Comparison of ENCODE assay signal across 8 cellular contexts in the genomic region with DNA sequence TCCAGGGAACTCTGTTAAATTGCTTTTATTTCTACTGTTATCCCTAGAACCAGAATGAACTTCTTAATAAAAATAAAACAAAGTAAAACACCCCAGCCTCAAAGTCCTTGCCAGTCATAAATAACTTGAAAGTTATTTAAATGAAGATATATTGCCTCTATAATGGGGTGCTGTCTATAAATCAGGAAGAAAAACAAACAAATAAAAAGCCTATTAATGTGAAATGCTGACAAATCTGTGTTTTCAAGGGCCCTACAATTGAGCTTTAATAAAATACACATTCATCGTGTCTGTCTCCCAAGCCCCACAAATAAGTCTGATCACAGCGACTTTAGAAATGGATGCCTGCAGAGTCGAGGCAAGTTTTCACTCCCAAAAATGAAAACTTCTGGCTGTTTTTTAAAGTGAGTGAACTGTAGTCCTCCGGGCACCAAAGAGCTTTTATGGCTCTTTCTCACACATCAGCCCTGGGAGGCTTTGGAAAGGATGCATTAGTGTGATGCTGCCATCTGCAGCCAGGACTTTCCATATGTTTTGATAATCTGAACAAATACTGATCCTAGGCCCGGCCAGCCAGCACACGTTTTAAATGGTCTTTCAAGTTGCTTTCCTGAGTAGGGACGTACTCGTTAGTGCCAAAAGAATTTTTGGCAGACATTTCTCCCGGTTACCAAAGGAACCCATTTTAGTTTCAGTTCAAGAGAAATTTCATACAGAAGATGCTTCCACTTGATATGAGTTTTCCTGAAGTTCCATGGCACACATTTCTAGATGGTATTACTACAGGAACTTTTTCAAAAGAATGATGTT. TPM values are rescaled to one million over a fixed set of nuclear protein-coding genes. Genes with fewer than 3 reads are reported as not detected.
DNase-seq lines count a peak whose midpoint lies in the region; ATAC-seq, FAIRE-seq and TF ChIP-seq lines count a peak whose summit lies in the region.

No MANE protein-coding gene starts in this region.

- no peak overlapping the region for H3K27ac Mint-ChIP-seq in activated T-helper 2 cell treated with anti-CD3 and anti-CD28 coated beads, Interferon-gamma antibody, Interleukin-2, Interleukin-4, amounts not matched to agents 10 μg/mL and 5 μg/mL and 100 μg/mL, durations not matched to agents 14 hours and 24 hours and 36 hours

- no peaks in the 10 kb centered on the region for H3K36me3 Mint-ChIP-seq in activated T-helper 2 cell treated with anti-CD3 and anti-CD28 coated beads, Interferon-gamma antibody, Interleukin-2, Interleukin-4, amounts not matched to agents 10 μg/mL and 5 μg/mL and 100 μg/mL, durations not matched to agents 14 hours and 24 hours and 36 hours (ENCODE audit: low read depth)

- H3K4me1 ChIP-seq in PC-9 (replicated peaks; ENCODE audit: insufficient read depth), result peaks cover 15% of the 10 kb centered on the region; the same call in 1 of the 2 replicates
- H3K4me1 ChIP-seq in gastroesophageal sphincter, result no peaks in the 10 kb centered on the region

- peaks cover 25% of the 10 kb centered on the region for H3K27me3 Mint-ChIP-seq in activated T-helper 2 cell treated with anti-CD3 and anti-CD28 coated beads, Interferon-gamma antibody, Interleukin-2, Interleukin-4, amounts not matched to agents 10 μg/mL and 5 μg/mL and 100 μg/mL, durations not matched to agents 14 hours and 24 hours and 36 hours (ENCODE audit: low read depth)

- 23 to 53% methylated on average over 4 to 9 of the region's 9 CpGs for WGBS in gastroesophageal sphincter (ENCODE audit: low coverage in 1 of 2), 2 donors

- 0 out of 2 replicates have a peak overlapping the region, but pooled peaks have one; percentile 46 for H2AFZ ChIP-seq in PC-9

- H3K4me3 ChIP-seq in PC-9, result no peak overlapping the region
- H3K4me3 ChIP-seq in gastroesophageal sphincter, result no peak overlapping the region

- DNase-seq in AG08396 (ENCODE audit: low spot score) (peak; percentile 68), HCEC 1CT (peak; percentile 65), PC-9 (peak; percentile 43 to 50), foreskin melanocyte (peak; percentile 31), urothelium cell line (ENCODE audit: low spot score) (peak; percentile 76), germinal center (ENCODE audit: low spot score) (no peak)
- DNase-seq in activated T-helper 2 cell treated with anti-CD3 and anti-CD28 coated beads, Interferon-gamma antibody, Interleukin-2, Interleukin-4, amounts not matched to agents 10 μg/mL and 5 μg/mL and 100 μg/mL, durations not matched to agents 14 hours and 24 hours and 36 hours (ENCODE audit: low spot score), result no peak

- H3K9me3 Mint-ChIP-seq in activated T-helper 2 cell treated with anti-CD3 and anti-CD28 coated beads, Interferon-gamma antibody, Interleukin-2, Interleukin-4, amounts not matched to agents 10 μg/mL and 5 μg/mL and 100 μg/mL, durations not matched to agents 14 hours and 24 hours and 36 hours, result no peaks in the 10 kb centered on the region

- H3K9me3 ChIP-seq in PC-9 (ENCODE audit: insufficient read depth, low read depth) (peaks cover 3% of the 10 kb centered on the region; the same call in 1 of the 2 replicates), gastroesophageal sphincter (peaks cover 0 to 5% (median 0%) of the 10 kb centered on the region in 3 donors)

- H3K36me3 ChIP-seq in PC-9 (ENCODE audit: low read depth) (no peaks in the 10 kb centered on the region), gastroesophageal sphincter (no peaks in the 10 kb centered on the region)

- H3K9me2 ChIP-seq in PC-9 (ENCODE audit: insufficient read depth), result no peaks in the 10 kb centered on the region

- no peak for TF ChIP-seq EP300 in gastroesophageal sphincter (IDR thresholded peaks at IDR 0.05)

- H3K4me2 ChIP-seq in PC-9, result peak overlapping the region; percentile 15; the same call in 1 of the 2 replicates

- BruUV-seq in PC-9 (replicated peaks; lab: Mats Ljungman, UMichigan), result no TSS peak

- CTCF ChIA-PET in PC-9 (lab: Charles Lee), result interaction anchor here (0.6 to 2.3 kb wide), 6 partner anchors 30 to 854 kb away, joined by 3 to 7 read pairs (median 4); no protein-coding TSS in a partner anchor

- peak; percentile 65 for TF ChIP-seq CTCF in PC-9 (conservative IDR thresholded peaks at IDR 0.05)
- peak in 2 of 4 experiments; percentile 13 to 36 for TF ChIP-seq CTCF in gastroesophageal sphincter (IDR thresholded peaks at IDR 0.05)

- no peaks in the 10 kb centered on the region for H3K79me2 ChIP-seq in PC-9 (ENCODE audit: low read depth)

- no peak overlapping the region for H3K4me3 Mint-ChIP-seq in activated T-helper 2 cell treated with anti-CD3 and anti-CD28 coated beads, Interferon-gamma antibody, Interleukin-2, Interleukin-4, amounts not matched to agents 10 μg/mL and 5 μg/mL and 100 μg/mL, durations not matched to agents 14 hours and 24 hours and 36 hours (ENCODE audit: low read depth)

- no peak for TF ChIP-seq POLR2A in gastroesophageal sphincter (IDR thresholded peaks at IDR 0.05)

- H3K27me3 ChIP-seq in PC-9 (ENCODE audit: insufficient read depth, low read depth), result no peaks in the 10 kb centered on the region
- H3K27me3 ChIP-seq in gastroesophageal sphincter, result no peaks in the 10 kb centered on the region

- H4K20me1 ChIP-seq in PC-9 (ENCODE audit: insufficient read depth), result no peaks in the 10 kb centered on the region

- intact Hi-C loops in PC-9 (cut with micrococcal nuclease; ENCODE audit: unreplicated experiment), result loop anchor here (1.0 to 10.0 kb wide), 5 partner anchors 23 to 850 kb away; no protein-coding TSS in a partner anchor
- intact Hi-C loops in activated T-helper 2 cell treated with anti-CD3 and anti-CD28 coated beads, Interferon-gamma antibody, Interleukin-2, Interleukin-4, amounts not matched to agents 10 μg/mL and 5 μg/mL and 100 μg/mL, durations not matched to agents 14 hours and 24 hours and 36 hours (cut with micrococcal nuclease), result no loop called here

- no peak overlapping the region for H3K27ac ChIP-seq in PC-9
- no peak overlapping the region for H3K27ac ChIP-seq in gastroesophageal sphincter

- POLR2A ChIA-PET in PC-9 (lab: Charles Lee; ENCODE audit: unreplicated experiment), result interaction anchor here (0.6 kb wide), 2 partner anchors 163 to 534 kb away, joined by 3 read pairs; no protein-coding TSS in a partner anchor

- no peaks in the 10 kb centered on the region for H3F3A ChIP-seq in PC-9 (ENCODE audit: insufficient read depth, low read depth)

- no peak for ATAC-seq in gastroesophageal sphincter

- H3K4me1 Mint-ChIP-seq in activated T-helper 2 cell treated with anti-CD3 and anti-CD28 coated beads, Interferon-gamma antibody, Interleukin-2, Interleukin-4, amounts not matched to agents 10 μg/mL and 5 μg/mL and 100 μg/mL, durations not matched to agents 14 hours and 24 hours and 36 hours (ENCODE audit: low read depth), result peaks cover 2% of the 10 kb centered on the region

- FAIRE-seq in urothelium cell line (lab: Jason Lieb, UNC), result peak; percentile 13

RNA-seq across cellular contexts. Expression of a gene that starts 16.3 kb away (rescaled TPM):
- total RNA-seq in PC-9 (2021) (not detected in 2 replicates), gastroesophageal sphincter (not detected)
- not detected in 2 replicates for total RNA-seq in activated T-helper 2 cell treated with anti-CD3 and anti-CD28 coated beads, Interferon-gamma antibody, Interleukin-2, Interleukin-4, amounts not matched to agents 10 μg/mL and 5 μg/mL and 100 μg/mL, durations not matched to agents 14 hours and 24 hours and 36 hours

Comparison
In these comparisons a context has a peak if more than half of its experiments do, and no peak if none do; other contexts are left out.
1. DNase-seq: peak in AG08396 (single experiment), HCEC 1CT (single experiment), PC-9 (2 of 2), foreskin melanocyte (single experiment) and urothelium cell line (single experiment); none in activated T-helper 2 cell treated with anti-CD3 and anti-CD28 coated beads, Interferon-gamma antibody, Interleukin-2, Interleukin-4, amounts not matched to agents 10 μg/mL and 5 μg/mL and 100 μg/mL, durations not matched to agents 14 hours and 24 hours and 36 hours (single experiment) and germinal center (single experiment).